ENCODE assay signal across 23 cellular contexts in the genomic region with DNA sequence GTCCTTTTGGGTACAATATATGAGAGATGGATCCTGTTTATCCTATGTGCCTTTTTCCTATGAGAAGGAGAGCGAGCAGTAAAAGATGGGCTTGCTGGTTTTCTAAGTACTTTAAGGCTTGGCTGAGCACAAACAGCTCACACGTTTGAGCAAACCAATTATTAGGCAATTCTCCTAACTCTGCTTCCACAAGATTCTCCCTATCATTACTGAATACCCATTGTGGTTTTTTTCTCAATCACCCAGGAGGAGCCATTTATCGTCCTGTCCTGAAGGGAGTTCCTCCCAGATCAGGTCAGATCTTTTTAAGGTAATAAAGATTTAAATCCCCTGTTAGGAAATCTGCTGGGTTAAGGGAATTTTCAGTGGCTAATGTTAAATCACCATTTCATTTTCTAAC. TPM values are rescaled to one million over a fixed set of nuclear protein-coding genes. Genes with fewer than 3 reads are reported as not detected.
DNase-seq lines count a peak whose midpoint lies in the region; ATAC-seq and TF ChIP-seq lines count a peak whose summit lies in the region.
"Had no signal": no experiment of that assay in that cellular context is flagged by ENCODE, and none has a peak within 500 bp of the region (broad histone marks: within the 10 kb centered on the region; RNA-seq: fewer than 3 reads in every experiment).

No MANE protein-coding gene starts in this region.

- WGBS in mammary epithelial cell (ENCODE audit: low coverage, missing lambda C conversion rate): 47% methylated on average over 3 of the region's 3 CpGs
- WGBS in esophagus squamous epithelium, 2 donors: 69 to 72% methylated on average over 3 of the region's 3 CpGs

- no peak overlapping the region for H3K4me3 ChIP-seq in mammary epithelial cell (replicated peaks in 1 of 3; ENCODE audit: insufficient read depth in 1 of 3, low read depth in 2 of 3, low read length in 3 of 3)
- H3K4me3 ChIP-seq in neutrophil (ENCODE audit: low read depth in 1 of 2, low read length in 1 of 2): no peak overlapping the region
- H3K4me3 ChIP-seq in esophagus squamous epithelium: no peak overlapping the region
- H3K4me3 ChIP-seq: GM12878, K562, PC-9 had no signal

- H3K79me2 ChIP-seq in mammary epithelial cell (ENCODE audit: insufficient read depth, low read length): no peaks in the 10 kb centered on the region

- H3K27me3 Mint-ChIP-seq in MCF 10A (ENCODE audit: insufficient read depth, unreplicated experiment): no peaks in the 10 kb centered on the region
- H3K27me3 Mint-ChIP-seq: CD4-positive, CD25-positive, alpha-beta regulatory T cell; T-cell had no signal

- in situ Hi-C loops in mammary epithelial cell (cut with MboI; ENCODE audit: low sequenced_read_pairs in 2 of 2): no loop called here

- H3K4me3 Mint-ChIP-seq in MCF 10A (ENCODE audit: unreplicated experiment): no peak overlapping the region
- H3K4me3 Mint-ChIP-seq: CD4-positive, CD25-positive, alpha-beta regulatory T cell; T-cell had no signal

- H3K4me1 Mint-ChIP-seq in MCF 10A (ENCODE audit: insufficient read depth, unreplicated experiment): peaks cover 5% of the 10 kb centered on the region
- H3K4me1 Mint-ChIP-seq: CD4-positive, CD25-positive, alpha-beta regulatory T cell; T-cell had no signal

- H3K9me3 Mint-ChIP-seq in MCF 10A (ENCODE audit: unreplicated experiment): peaks cover 7% of the 10 kb centered on the region

- dilution Hi-C loops in mammary epithelial cell (cut with HindIII; ENCODE audit: low sequenced_read_pairs): no loop called here

- no peak overlapping the region for H2AFZ ChIP-seq in mammary epithelial cell (ENCODE audit: low read depth, low read length)
- H2AFZ ChIP-seq: PC-9 had no signal

- H3K27ac Mint-ChIP-seq in MCF 10A (ENCODE audit: low read depth, unreplicated experiment): no peak overlapping the region
- H3K27ac Mint-ChIP-seq: CD4-positive, CD25-positive, alpha-beta regulatory T cell; T-cell had no signal

- TF ChIP-seq CTCF in mammary epithelial cell (conservative IDR thresholded peaks at IDR 0.05 in 1 of 2, IDR thresholded peaks at IDR 0.05 in 1 of 2; ENCODE audit: extremely low read depth in 1 of 2, insufficient read depth in 1 of 2, low read depth in 1 of 2, low read length in 2 of 2) (no peak), MCF 10A (IDR thresholded peaks at IDR 0.05; ENCODE audit: unreplicated experiment) (no peak), neutrophil (IDR thresholded peaks at IDR 0.05) (no peak), esophagus squamous epithelium (IDR thresholded peaks at IDR 0.05) (no peak)

- TF ChIP-seq POLR2A in esophagus squamous epithelium (IDR thresholded peaks at IDR 0.05): no peak

- H3K27me3 ChIP-seq in mammary epithelial cell (ENCODE audit: insufficient read depth, low read length): no peaks in the 10 kb centered on the region
- no peaks in the 10 kb centered on the region for H3K27me3 ChIP-seq in neutrophil
- no peaks in the 10 kb centered on the region for H3K27me3 ChIP-seq in esophagus squamous epithelium

- H3K36me3 Mint-ChIP-seq in MCF 10A (ENCODE audit: insufficient read depth, unreplicated experiment): peaks cover 4% of the 10 kb centered on the region

- CTCF ChIA-PET in mammary epithelial cell (lab: Charles Lee; ENCODE audit: low non-redundant PET) (no interaction called here), MCF 10A (lab: Yijun Ruan, JAX) (interaction anchor here (0.8 kb wide), 1 partner anchor 18 kb away, joined by 3 read pairs; no protein-coding TSS in a partner anchor)

- no peaks in the 10 kb centered on the region for H3K36me3 ChIP-seq in mammary epithelial cell (ENCODE audit: insufficient read depth, low read length)
- no peaks in the 10 kb centered on the region for H3K36me3 ChIP-seq in neutrophil
- peaks cover 0 to 14% (median 0%) of the 10 kb centered on the region in 3 donors for H3K36me3 ChIP-seq in esophagus squamous epithelium

- BruUV-seq in mammary epithelial cell (replicated peaks; lab: Mats Ljungman, UMichigan) (no TSS peak), MCF 10A (replicated peaks; lab: Mats Ljungman, UMichigan) (no TSS peak)

- H3K4me2 ChIP-seq in mammary epithelial cell (ENCODE audit: insufficient read depth, low read depth, low read length): no peak overlapping the region
- H3K4me2 ChIP-seq: PC-9, SK-N-SH had no signal

- H3K27ac ChIP-seq in mammary epithelial cell (ENCODE audit: insufficient read depth, low read depth, low read length) (no peak overlapping the region), neutrophil (peak overlapping the region; percentile 63), esophagus squamous epithelium (no peak overlapping the region)
- H3K27ac ChIP-seq: PC-9, RWPE1 had no signal

- H3K9me3 ChIP-seq in mammary epithelial cell (replicated peaks; ENCODE audit: insufficient read depth, low read length): no peaks in the 10 kb centered on the region
- no peaks in the 10 kb centered on the region for H3K9me3 ChIP-seq in neutrophil
- H3K9me3 ChIP-seq in esophagus squamous epithelium: no peaks in the 10 kb centered on the region
- H3K9me3 ChIP-seq: SK-N-SH had no signal

- H4K20me1 ChIP-seq in mammary epithelial cell (ENCODE audit: insufficient read depth, low read length): no peaks in the 10 kb centered on the region

- ATAC-seq in GM21825 (IDR thresholded peaks at IDR 0.05; ENCODE audit: unreplicated experiment): no peak
- ATAC-seq: GM12878, HCT116, K562, T-cell had no signal

- POLR2A ChIA-PET in MCF 10A (lab: Yijun Ruan, JAX): interaction anchor here (1.2 kb wide), 1 partner anchor 54 kb away, joined by 6 read pairs; no protein-coding TSS in a partner anchor

- intact Hi-C loops in mammary epithelial cell (cut with micrococcal nuclease) (no loop called here), MCF 10A (cut with micrococcal nuclease) (no loop called here), esophagus squamous epithelium (cut with DNase I) (no loop called here)

- H3K4me1 ChIP-seq in mammary epithelial cell (ENCODE audit: insufficient read depth, low read length) (no peaks in the 10 kb centered on the region), neutrophil (ENCODE audit: control insufficient read depth in 1 of 2, insufficient read depth in 1 of 2, low read depth in 1 of 2, low read length in 1 of 2) (peaks cover 21% of the 10 kb centered on the region in 2 experiments), esophagus squamous epithelium (peaks cover 0 to 14% (median 0%) of the 10 kb centered on the region in 3 donors)

- no peak overlapping the region for H3K9ac ChIP-seq in mammary epithelial cell (ENCODE audit: insufficient read depth, low read length)
- H3K9ac ChIP-seq: SK-N-SH had no signal

- peak; percentile 56 for DNase-seq in mammary epithelial cell
- no peak for DNase-seq in MCF 10A (ENCODE audit: unreplicated experiment)
- peak; percentile 7 for DNase-seq in NCI-H226
- peak; percentile 90 for DNase-seq in amniotic epithelial cell (ENCODE audit: low read depth)
- DNase-seq in esophagus squamous epithelium (lab: John Stamatoyannopoulos, UW): no peak
- no peak for DNase-seq in NCI-H69 (lab: John Stamatoyannopoulos, UW)
- DNase-seq: CD4-positive, CD25-positive, alpha-beta regulatory T cell; GOT3; MM.1S; NCI-H1105; NCI-H146; NCI-H2029; NCI-H524 treated with DMSO at 0.1 percent for 48 hours; PC-9; SHP77 treated with DMSO at 0.1 percent for 48 hours; SK-N-SH; T-cell had no signal

RNA-seq across cellular contexts. Expression of gene C1QTNF3, which starts 19.4 kb away (rescaled TPM):
- total RNA-seq in mammary epithelial cell: 1 to 10 TPM in 1 of 2 donors, under 1 TPM in 1; 0.80 to 1.8 TPM
- 0.29 TPM for polyA plus RNA-seq in mammary epithelial cell
- polyA minus RNA-seq in mammary epithelial cell: not detected
- total RNA-seq in MCF 10A (2022): 0.49 and 0.64 TPM in 2 replicates
- total RNA-seq in esophagus squamous epithelium: 1 to 10 TPM in 3 of 4 donors, under 1 TPM in 1; 0.53 to 5.1 (median 1.6) TPM

RNA-seq across cellular contexts. Expression of gene AMACR, which starts 54.6 kb away (rescaled TPM):
- total RNA-seq in mammary epithelial cell: 10 to 100 TPM; 14.2 to 19.5 TPM
- 9.3 TPM for polyA plus RNA-seq in mammary epithelial cell
- not detected for polyA minus RNA-seq in mammary epithelial cell
- 6.6 and 7.9 TPM in 2 replicates for total RNA-seq in MCF 10A (2022)
- 10 to 100 TPM in 3 of 4 donors, 1 to 10 TPM in 1; 5.4 to 21.5 (median 15.5) TPM for total RNA-seq in esophagus squamous epithelium

Comparison
In these comparisons a context has a peak if more than half of its experiments do, and no peak if none do; other contexts are left out.
1. DNase-seq: peak in mammary epithelial cell (single experiment), NCI-H226 (single experiment) and amniotic epithelial cell (single experiment); none in MCF 10A (single experiment), esophagus squamous epithelium (single experiment) and NCI-H69 (single experiment).